In the genomic region with DNA sequence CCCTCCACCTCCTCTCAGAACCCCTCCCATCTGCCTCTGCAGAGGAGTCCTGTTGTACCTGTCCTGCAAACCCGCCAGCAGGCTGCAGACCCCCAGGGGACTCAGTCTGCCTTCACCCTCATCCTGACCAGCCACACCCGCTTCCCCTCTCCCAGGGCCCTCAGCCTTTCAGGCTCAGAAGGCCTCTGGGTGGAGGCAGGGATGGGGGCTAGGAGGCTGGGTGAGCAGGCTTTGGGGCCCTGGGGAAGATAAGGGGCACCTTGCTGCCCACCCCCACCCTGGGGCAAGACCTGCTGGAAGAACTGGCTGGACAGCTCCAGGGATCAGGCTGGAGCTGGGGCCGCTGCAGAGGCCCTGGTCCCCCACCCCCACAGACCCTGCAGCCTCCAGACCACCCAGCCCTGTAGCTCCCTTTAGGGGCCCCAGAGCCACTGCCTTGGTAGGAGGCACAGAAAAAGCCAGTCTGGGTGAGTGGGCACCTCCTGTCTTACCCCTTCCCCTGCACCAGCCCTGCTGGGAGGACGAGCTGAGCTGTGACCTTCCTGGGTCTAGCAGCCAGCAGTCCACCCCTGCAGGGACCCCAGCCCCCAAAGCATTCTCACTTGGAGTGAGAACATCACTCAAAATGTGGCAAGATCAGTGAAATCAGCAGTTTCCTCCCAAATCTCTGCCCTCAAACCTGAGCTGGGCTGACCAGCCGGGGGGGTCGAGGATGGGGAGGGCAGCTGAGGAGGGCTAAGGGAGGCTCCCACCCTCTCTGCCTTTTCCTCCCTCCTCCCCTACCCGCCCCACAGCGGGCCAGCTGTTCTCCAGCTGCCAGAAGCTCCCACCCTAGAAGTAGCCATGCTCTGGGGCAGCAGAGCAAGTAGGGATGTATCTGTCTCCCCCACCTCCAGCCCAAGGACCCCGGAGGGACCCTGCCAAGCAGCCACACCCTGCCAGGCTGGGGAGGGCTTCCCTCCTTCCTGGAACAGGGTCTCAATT, we compare ENCODE assay signal across 11 cellular contexts. TPM values are rescaled to one million over a fixed set of nuclear protein-coding genes. Genes with fewer than 3 reads are reported as not detected.
A peak's percentile ranks its signal among the peaks of the same experiment; 100 is the strongest.
DNase-seq lines count a peak whose midpoint lies in the region; ATAC-seq and TF ChIP-seq lines count a peak whose summit lies in the region.
"Had no signal": no experiment of that assay in that cellular context is flagged by ENCODE, and none has a peak within 500 bp of the region (broad histone marks: within the 10 kb centered on the region; RNA-seq: fewer than 3 reads in every experiment).

No MANE protein-coding gene starts in this region.

- no peaks in the 10 kb centered on the region for H3K27me3 Mint-ChIP-seq in chondrocyte (ENCODE audit: low read depth)

- peak overlapping the region; percentile 91 for H3K27ac Mint-ChIP-seq in chondrocyte (ENCODE audit: unreplicated experiment)

- peak overlapping the region; percentile 81 for H3K27ac ChIP-seq in muscle layer of duodenum (ENCODE audit: low read length)
- peak overlapping the region in 3 of 4 donors; percentile 34 to 87 (median 77) for H3K27ac ChIP-seq in tibial nerve

- TF ChIP-seq EP300 in tibial nerve (IDR thresholded peaks at IDR 0.05) = no peak

- DNase-seq in NCI-H748 (lab: John Stamatoyannopoulos, UW; ENCODE audit: unreplicated experiment) = peak; percentile 27
- no peak for DNase-seq in NCI-H748 treated with DMSO at 0.1 percent for 48 hours (lab: John Stamatoyannopoulos, UW)
- DNase-seq in chondrocyte (ENCODE audit: low spot score) = peak; percentile 58
- DNase-seq in tibial nerve (ENCODE audit: low spot score in 2 of 2) = no peak
- no peak for DNase-seq in foreskin melanocyte
- DNase-seq: NCI-H146 had no signal

- H3K36me3 ChIP-seq in muscle layer of duodenum (ENCODE audit: control insufficient read depth in 1 of 2, insufficient read depth in 2 of 2, low read length in 2 of 2) (no peaks in the 10 kb centered on the region), tibial nerve (no peaks in the 10 kb centered on the region)

- H3K4me3 ChIP-seq in muscle layer of duodenum (ENCODE audit: low read depth in 1 of 2, low read length in 2 of 2) (peak overlapping the region in 1 of 2 donors; percentile 41), tibial nerve (no peak overlapping the region)
- H3K4me3 ChIP-seq: A549 had no signal

- no peak for TF ChIP-seq CTCF in chondrocyte (IDR thresholded peaks at IDR 0.05)
- no peak for TF ChIP-seq CTCF in tibial nerve (IDR thresholded peaks at IDR 0.05)

- no peaks in the 10 kb centered on the region for H3K9me3 ChIP-seq in muscle layer of duodenum (ENCODE audit: control insufficient read depth in 1 of 2, low read length in 2 of 2)
- H3K9me3 ChIP-seq in tibial nerve = no peaks in the 10 kb centered on the region
- H3K9me3 ChIP-seq: A549 had no signal

- ATAC-seq in GM18873 (IDR thresholded peaks at IDR 0.05; ENCODE audit: low FRiP score, unreplicated experiment) = no peak
- no peak for ATAC-seq in HG03095 (IDR thresholded peaks at IDR 0.05; ENCODE audit: unreplicated experiment)
- ATAC-seq: A549 had no signal

- no peaks in the 10 kb centered on the region for H3K36me3 Mint-ChIP-seq in chondrocyte (ENCODE audit: low read depth)

- H3K4me1 ChIP-seq in muscle layer of duodenum (ENCODE audit: control insufficient read depth in 1 of 2, insufficient read depth in 2 of 2, low read length in 2 of 2) = peaks cover 26 to 64% of the 10 kb centered on the region in 2 donors
- H3K4me1 ChIP-seq in tibial nerve = peaks cover 0 to 84% (median 23%) of the 10 kb centered on the region in 4 donors

- H3K27me3 ChIP-seq in muscle layer of duodenum (ENCODE audit: low read depth, low read length) (no peaks in the 10 kb centered on the region), tibial nerve (no peaks in the 10 kb centered on the region)

- 44 to 52% methylated on average over 8 of the region's 9 CpGs for WGBS in tibial nerve, 2 donors

- no peak for TF ChIP-seq POLR2A in tibial nerve (IDR thresholded peaks at IDR 0.05)

- no peaks in the 10 kb centered on the region for H3K9me3 Mint-ChIP-seq in chondrocyte (ENCODE audit: low read depth)

- peaks cover 76% of the 10 kb centered on the region for H3K4me1 Mint-ChIP-seq in chondrocyte (ENCODE audit: low read depth)

- peak overlapping the region; percentile 52 for H3K4me3 Mint-ChIP-seq in chondrocyte (ENCODE audit: unreplicated experiment)

RNA-seq across cellular contexts. Expression of gene TEAD3, which starts 5.0 kb away (rescaled TPM):
- total RNA-seq in chondrocyte (35.1 to 57.1 TPM (median 56.8 TPM) in 3 replicates), tibial nerve (10 to 100 TPM in 3 of 4 donors, 1 to 10 TPM in 1; 9.8 to 20.1 (median 13.6) TPM)

RNA-seq across cellular contexts. Expression of gene TULP1, which starts 20.8 kb away (rescaled TPM):
- total RNA-seq in chondrocyte = not detected in 3 replicates
- total RNA-seq in tibial nerve = under 1 TPM in 1 of 4 donors, not detected in 3; 0.60 TPM
- total RNA-seq: T-helper 2 cell treated with Interferon-gamma antibody and Interleukin-4, amounts not matched to agents 100 ng/mL and 5 ng/mL, for 36 hours had no signal

RNA-seq across cellular contexts. Expression of gene RPL10A, which starts 23.6 kb away (rescaled TPM):
- total RNA-seq in chondrocyte (844 to 899 TPM (median 848 TPM) in 3 replicates), tibial nerve (1,000 to 10,000 TPM in 3 of 4 donors, 100 to 1,000 TPM in 1; 952 to 1,436 (median 1,121) TPM)

RNA-seq across cellular contexts. Expression of gene FANCE, which starts 39.7 kb away (rescaled TPM):
- 5.6 to 7.4 TPM (median 6.8 TPM) in 3 replicates for total RNA-seq in chondrocyte
- total RNA-seq in tibial nerve = 1 to 10 TPM; 8.1 to 9.6 (median 8.4) TPM

Comparison
In these comparisons a context has a peak if more than half of its experiments do, and no peak if none do; other contexts are left out.
1. DNase-seq: peak in NCI-H748 (single experiment) and chondrocyte (single experiment); none in NCI-H748 treated with DMSO at 0.1 percent for 48 hours (single experiment), tibial nerve (0 of 2) and foreskin melanocyte (single experiment).